8 cellular contexts compared by ENCODE assay signal in genomic region chr13:25281937-25282332, GRCh38. TPM values are rescaled to one million over a fixed set of nuclear protein-coding genes. Genes with fewer than 3 reads are reported as not detected.
A peak's percentile ranks its signal among the peaks of the same experiment; 100 is the strongest.
DNase-seq lines count a peak whose midpoint lies in the region; ATAC-seq and FAIRE-seq lines count a peak whose summit lies in the region.
"Had no signal": no experiment of that assay in that cellular context is flagged by ENCODE, and none has a peak within 500 bp of the region (broad histone marks: within the 10 kb centered on the region; RNA-seq: fewer than 3 reads in every experiment).

No MANE protein-coding gene starts in this region.

- ATAC-seq in GM18858 (IDR thresholded peaks at IDR 0.05; ENCODE audit: unreplicated experiment) = peak; percentile 27
- ATAC-seq in GM21576 (IDR thresholded peaks at IDR 0.05; ENCODE audit: unreplicated experiment) = peak; percentile 18
- ATAC-seq in HG03460 (IDR thresholded peaks at IDR 0.05; ENCODE audit: unreplicated experiment) = peak; percentile 38
- no peak for ATAC-seq in naive B cell (ENCODE audit: low read depth in 2 of 2)

- H3K36me3 Mint-ChIP-seq in naive B cell = no peaks in the 10 kb centered on the region

- peak overlapping the region; percentile 24 to 84 (median 53) for H3K27ac Mint-ChIP-seq in naive B cell

- H3K9me3 Mint-ChIP-seq in naive B cell = peaks cover 0 to 1% (median 0%) of the 10 kb centered on the region in 7 donors

- H3K4me3 Mint-ChIP-seq in naive B cell = no peak overlapping the region

- no peaks in the 10 kb centered on the region for H3K27me3 Mint-ChIP-seq in naive B cell

- DNase-seq in naive B cell = no peak
- no peak for DNase-seq in frontal cortex (ENCODE audit: low spot score in 2 of 2)
- DNase-seq in NCI-H1105 (lab: John Stamatoyannopoulos, UW) = no peak
- DNase-seq in SIG-M5 (lab: John Stamatoyannopoulos, UW) = no peak
- DNase-seq: NCI-H526 had no signal

- FAIRE-seq in frontal cortex (lab: Jason Lieb, UNC) = no peak

- peaks cover 41 to 58% (median 41%) of the 10 kb centered on the region in 3 donors for H3K4me1 Mint-ChIP-seq in naive B cell

RNA-seq across cellular contexts. Expression of gene MTMR6, which starts 5.4 kb away (rescaled TPM):
- 10 to 100 TPM in 1 of 6 donors, 1 to 10 TPM in 5; 7.1 to 10.7 (median 8.5) TPM for polyA plus RNA-seq in naive B cell (ENCODE audit: low read depth in 6 of 6)
- 42.4 TPM for total RNA-seq in frontal cortex

RNA-seq across cellular contexts. Expression of gene NUP58, which starts 19.5 kb away (rescaled TPM):
- 10 to 100 TPM; 14.5 to 24.9 (median 20.6) TPM for polyA plus RNA-seq in naive B cell (ENCODE audit: low read depth in 6 of 6)
- 107 TPM for total RNA-seq in frontal cortex

Comparison
In these comparisons a context has a peak if more than half of its experiments do, and no peak if none do; other contexts are left out.
1. ATAC-seq: peak in GM18858 (single experiment), GM21576 (single experiment) and HG03460 (single experiment); none in naive B cell (0 of 2).